In genomic region chr20:10671850-10672578, GRCh38 we compare ENCODE assay signal across 8 cellular contexts. TPM values are rescaled to one million over a fixed set of nuclear protein-coding genes. Genes with fewer than 3 reads are reported as not detected.
DNase-seq lines count a peak whose midpoint lies in the region; ATAC-seq, FAIRE-seq and TF ChIP-seq lines count a peak whose summit lies in the region.

No MANE protein-coding gene starts in this region.

- peaks cover 3% of the 10 kb centered on the region for H3K36me3 Mint-ChIP-seq in activated CD4-positive, alpha-beta T cell treated with anti-CD3 and anti-CD28 coated beads, Interleukin-2, amount 10 ng/mL, durations not matched to agents 7 days and 5 days (ENCODE audit: low read depth)

- H3K4me1 ChIP-seq in NT2/D1 (ENCODE audit: insufficient read depth, insufficient read length): peaks cover 4% of the 10 kb centered on the region

- H3K27me3 ChIP-seq in NT2/D1 (ENCODE audit: insufficient read depth, insufficient read length) (no peaks in the 10 kb centered on the region), bronchial epithelial cell (ENCODE audit: control insufficient read depth, insufficient read depth, low read length) (no peaks in the 10 kb centered on the region), layer of hippocampus (ENCODE audit: control insufficient read depth, insufficient read depth, low read length) (no peaks in the 10 kb centered on the region)

- FAIRE-seq in bronchial epithelial cell (lab: Jason Lieb, UNC): no peak

- H3K9me3 ChIP-seq in NT2/D1 (ENCODE audit: insufficient read depth, low read length): no peaks in the 10 kb centered on the region

- POLR2A ChIA-PET in activated CD4-positive, alpha-beta T cell treated with anti-CD3 and anti-CD28 coated beads, Interleukin-2, amount 10 ng/mL, durations not matched to agents 7 days and 5 days (lab: Charles Lee): interaction anchor here (0.6 kb wide), 1 partner anchor 321 kb away, joined by 9 read pairs; no protein-coding TSS in a partner anchor

- H3K4me1 Mint-ChIP-seq in activated CD4-positive, alpha-beta T cell treated with anti-CD3 and anti-CD28 coated beads, Interleukin-2, amount 10 ng/mL, durations not matched to agents 7 days and 5 days: peaks cover 24% of the 10 kb centered on the region
- H3K4me1 Mint-ChIP-seq in stimulated activated naive CD8-positive, alpha-beta T cell treated with anti-CD3 and anti-CD28 coated beads, Interleukin-15, amount 100 ng/mL, for 72 hours: peaks cover 40% of the 10 kb centered on the region

- peak; percentile 7 for DNase-seq in activated CD4-positive, alpha-beta T cell treated with anti-CD3 and anti-CD28 coated beads, Interleukin-2, amount 10 ng/mL, durations not matched to agents 7 days and 5 days
- no peak for DNase-seq in activated CD4-positive, alpha-beta T cell treated with anti-CD3 and anti-CD28 coated beads for 4 hours
- DNase-seq in NT2/D1 (ENCODE audit: low read depth, low spot score): no peak
- DNase-seq in bronchial epithelial cell (ENCODE audit: low read depth): no peak
- DNase-seq in stimulated activated naive CD8-positive, alpha-beta T cell treated with anti-CD3 and anti-CD28 coated beads, Interleukin-15, amount 100 ng/mL, for 72 hours: peak; percentile 18 to 43
- no peak for DNase-seq in NCI-H2081 (lab: John Stamatoyannopoulos, UW)

- H3K27ac ChIP-seq in layer of hippocampus (ENCODE audit: low read depth, low read length): peak overlapping the region; percentile 65

- H3K9me3 Mint-ChIP-seq in activated CD4-positive, alpha-beta T cell treated with anti-CD3 and anti-CD28 coated beads, Interleukin-2, amount 10 ng/mL, durations not matched to agents 7 days and 5 days: no peaks in the 10 kb centered on the region
- no peaks in the 10 kb centered on the region for H3K9me3 Mint-ChIP-seq in stimulated activated naive CD8-positive, alpha-beta T cell treated with anti-CD3 and anti-CD28 coated beads, Interleukin-15, amount 100 ng/mL, for 72 hours

- H3K4me3 ChIP-seq in NT2/D1 (ENCODE audit: insufficient read length, low read depth) (peak overlapping the region; percentile 86), bronchial epithelial cell (ENCODE audit: low read depth, low read length) (peak overlapping the region; percentile 90)

- H3K4me3 Mint-ChIP-seq in activated CD4-positive, alpha-beta T cell treated with anti-CD3 and anti-CD28 coated beads, Interleukin-2, amount 10 ng/mL, durations not matched to agents 7 days and 5 days: peak overlapping the region; percentile 71
- peak overlapping the region; percentile 83 to 95 for H3K4me3 Mint-ChIP-seq in stimulated activated naive CD8-positive, alpha-beta T cell treated with anti-CD3 and anti-CD28 coated beads, Interleukin-15, amount 100 ng/mL, for 72 hours

- peak; percentile 16 for ATAC-seq in stimulated activated naive CD8-positive, alpha-beta T cell treated with anti-CD3 and anti-CD28 coated beads, Interleukin-15, amount 100 ng/mL, for 72 hours
- no peak for ATAC-seq in GM21423 (IDR thresholded peaks at IDR 0.05; ENCODE audit: unreplicated experiment)

- CTCF ChIA-PET in activated CD4-positive, alpha-beta T cell treated with anti-CD3 and anti-CD28 coated beads, Interleukin-2, amount 10 ng/mL, durations not matched to agents 7 days and 5 days (lab: Charles Lee): interaction anchor here (0.6 to 1.5 kb wide), 4 partner anchors 10 to 191 kb away, joined by 4 to 5 read pairs (median 4); no protein-coding TSS in a partner anchor

- TF ChIP-seq CTCF in bronchial epithelial cell (IDR thresholded peaks at IDR 0.05; ENCODE audit: insufficient read depth, low read length, severe bottlenecking): no peak

- H3K36me3 ChIP-seq in NT2/D1 (ENCODE audit: insufficient read depth, insufficient read length, low read length) (peaks cover 50% of the 10 kb centered on the region), bronchial epithelial cell (ENCODE audit: control insufficient read depth, insufficient read depth, low read length) (peaks cover 14% of the 10 kb centered on the region)

- H3K9ac ChIP-seq in NT2/D1 (ENCODE audit: insufficient read length, low read depth): peak overlapping the region; percentile 93

- peak overlapping the region; percentile 41 for H3K27ac Mint-ChIP-seq in activated CD4-positive, alpha-beta T cell treated with anti-CD3 and anti-CD28 coated beads, Interleukin-2, amount 10 ng/mL, durations not matched to agents 7 days and 5 days
- H3K27ac Mint-ChIP-seq in stimulated activated naive CD8-positive, alpha-beta T cell treated with anti-CD3 and anti-CD28 coated beads, Interleukin-15, amount 100 ng/mL, for 72 hours: no peak overlapping the region

- peaks cover 72% of the 10 kb centered on the region for H3K27me3 Mint-ChIP-seq in activated CD4-positive, alpha-beta T cell treated with anti-CD3 and anti-CD28 coated beads, Interleukin-2, amount 10 ng/mL, durations not matched to agents 7 days and 5 days
- H3K27me3 Mint-ChIP-seq in stimulated activated naive CD8-positive, alpha-beta T cell treated with anti-CD3 and anti-CD28 coated beads, Interleukin-15, amount 100 ng/mL, for 72 hours: peaks cover 84% of the 10 kb centered on the region

RNA-seq across cellular contexts. Expression of gene JAG1, which starts 1.8 kb away (rescaled TPM):
- total RNA-seq in activated CD4-positive, alpha-beta T cell treated with anti-CD3 and anti-CD28 coated beads, Interleukin-2, amount 10 ng/mL, durations not matched to agents 7 days and 5 days: under 1 TPM in 1 of 2 experiments, not detected in 1; 0.15 TPM
- 225 and 310 TPM in 2 replicates for total RNA-seq in bronchial epithelial cell

Comparison
In these comparisons a context has a peak if more than half of its experiments do, and no peak if none do; other contexts are left out.
1. DNase-seq: peak in activated CD4-positive, alpha-beta T cell treated with anti-CD3 and anti-CD28 coated beads, Interleukin-2, amount 10 ng/mL, durations not matched to agents 7 days and 5 days (single experiment) and stimulated activated naive CD8-positive, alpha-beta T cell treated with anti-CD3 and anti-CD28 coated beads, Interleukin-15, amount 100 ng/mL, for 72 hours (2 of 2); none in activated CD4-positive, alpha-beta T cell treated with anti-CD3 and anti-CD28 coated beads for 4 hours (0 of 2), NT2/D1 (single experiment), bronchial epithelial cell (single experiment) and NCI-H2081 (0 of 2).
2. RNA of gene JAG1, which starts 1.8 kb away (total RNA-seq): 225 to 310 TPM in bronchial epithelial cell; 0.15 TPM in activated CD4-positive, alpha-beta T cell treated with anti-CD3 and anti-CD28 coated beads, Interleukin-2, amount 10 ng/mL, durations not matched to agents 7 days and 5 days; every median in the first group is over 100 times any median in the second.